20 cellular contexts compared by ENCODE assay signal in the genomic region with DNA sequence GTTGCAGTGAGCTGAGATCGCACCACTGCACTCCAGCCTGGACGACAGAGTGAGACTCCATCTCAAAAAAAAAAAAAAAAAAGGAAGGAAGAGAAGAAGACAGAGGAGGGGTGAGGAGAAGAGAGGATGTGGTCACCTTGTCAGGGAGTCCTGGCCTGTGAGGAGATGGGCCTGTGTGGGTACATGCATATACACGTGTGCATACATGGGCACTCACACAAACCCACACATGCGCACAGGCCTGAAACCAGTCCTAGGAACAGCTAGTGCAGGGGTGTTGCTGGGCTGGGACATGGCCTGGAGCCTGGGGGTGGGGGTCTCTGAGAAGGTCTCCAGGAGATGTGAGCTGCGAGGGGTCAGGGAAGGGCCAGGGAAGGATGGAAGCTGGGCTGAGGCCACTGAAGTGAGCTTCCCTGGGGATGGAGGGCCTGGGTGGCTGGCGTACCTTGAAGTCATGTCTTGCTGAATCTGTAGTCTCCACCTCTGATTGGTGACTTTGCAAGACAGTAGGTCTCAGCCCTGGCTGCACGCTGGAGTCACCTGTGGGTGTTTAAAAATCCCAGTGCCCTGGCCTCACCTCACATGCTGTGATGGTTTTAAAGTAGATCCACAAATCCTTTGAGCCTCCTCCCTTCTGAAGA.
A peak's percentile ranks its signal among the peaks of the same experiment; 100 is the strongest.
DNase-seq lines count a peak whose midpoint lies in the region; ATAC-seq, FAIRE-seq and TF ChIP-seq lines count a peak whose summit lies in the region.
"Had no signal": no experiment of that assay in that cellular context is flagged by ENCODE, and none has a peak within 500 bp of the region (broad histone marks: within the 10 kb centered on the region; RNA-seq: fewer than 3 reads in every experiment).

No MANE protein-coding gene starts in this region.

- no peak overlapping the region for H3K4me2 ChIP-seq in DND-41 (ENCODE audit: insufficient read depth, low read length)
- H3K4me2 ChIP-seq in H1 (ENCODE audit: insufficient read depth in 1 of 2, low read depth in 2 of 2, low read length in 2 of 2): no peak overlapping the region
- H3K4me2 ChIP-seq: smooth muscle cell had no signal

- H3K4me3 Mint-ChIP-seq in activated CD4-positive, alpha-beta T cell treated with anti-CD3 and anti-CD28 coated beads, Interleukin-2, amount 10 ng/mL, durations not matched to agents 7 days and 5 days: peak overlapping the region; percentile 61
- peak overlapping the region; percentile 14 to 49 for H3K4me3 Mint-ChIP-seq in activated T-cell treated with anti-CD3 and anti-CD28 coated beads, Interleukin-2, amount 50 U/mL, for 72 hours

- H3K27me3 Mint-ChIP-seq in activated CD4-positive, alpha-beta T cell treated with anti-CD3 and anti-CD28 coated beads, Interleukin-2, amount 10 ng/mL, durations not matched to agents 7 days and 5 days: peaks cover 1% of the 10 kb centered on the region
- H3K27me3 Mint-ChIP-seq in activated T-cell treated with anti-CD3 and anti-CD28 coated beads, Interleukin-2, amount 50 U/mL, for 72 hours (ENCODE audit: low read depth): no peaks in the 10 kb centered on the region

- ATAC-seq in DND-41 (ENCODE audit: insufficient read depth, low read depth) (no peak), upper lobe of left lung (ENCODE audit: low FRiP score in 2 of 2) (no peak)
- ATAC-seq in activated T-cell treated with anti-CD3 and anti-CD28 coated beads, Interleukin-2, amount 50 U/mL, for 72 hours (replicated peaks in 1 of 2): peak; percentile 32 to 36

- FAIRE-seq in H1 (lab: Jason Lieb, UNC): no peak
- no peak for FAIRE-seq in GM12892 (lab: Jason Lieb, UNC)
- FAIRE-seq: endothelial cell of umbilical vein, HTR-8/SVneo had no signal

- H4K5ac ChIP-seq in H1 (ENCODE audit: insufficient read length, low read depth, low read length): no peak overlapping the region

- 84% methylated on average over 7 of the region's 7 CpGs; no CpG with 5 or more reads in 1 of the 2 experiments for WGBS in H1 (ENCODE audit: extremely low coverage in 1 of 2, insufficient coverage in 1 of 2, insufficient read length in 1 of 2, insufficient replicate concordance in 2 of 2, low coverage in 1 of 2, low lambda C conversion rate in 2 of 2, missing lambda C conversion rate in 1 of 2), 2 experiments
- WGBS in upper lobe of left lung, 2 donors: 71 to 76% methylated on average over 6 to 7 of the region's 7 CpGs

- TF ChIP-seq EP300 in H1 (IDR thresholded peaks at IDR 0.05; ENCODE audit: borderline replicate concordance in 1 of 2, low read depth in 2 of 2, low read length in 2 of 2) (no peak), upper lobe of left lung (IDR thresholded peaks at IDR 0.05) (no peak)

- H3K27me3 ChIP-seq in DND-41 (ENCODE audit: insufficient read depth, low read length, poor library complexity) (no peaks in the 10 kb centered on the region), H1 (replicated peaks in 1 of 4; ENCODE audit: control insufficient read depth in 3 of 4, extremely low read depth in 1 of 4, insufficient read depth in 3 of 4, low read length in 3 of 4) (no peaks in the 10 kb centered on the region), upper lobe of left lung (no peaks in the 10 kb centered on the region)

- H2BK5ac ChIP-seq in H1 (ENCODE audit: low read depth, low read length): no peak overlapping the region

- no peaks in the 10 kb centered on the region; the same call in 1 of the 2 replicates for H3K79me1 ChIP-seq in H1 (ENCODE audit: low read depth, low read length)

- H3K79me2 ChIP-seq in DND-41 (ENCODE audit: insufficient read depth, low read length) (no peaks in the 10 kb centered on the region), H1 (ENCODE audit: control insufficient read depth in 1 of 2, insufficient read depth in 2 of 2, low read length in 2 of 2) (no peaks in the 10 kb centered on the region)

- H2AFZ ChIP-seq in DND-41 (ENCODE audit: low read depth, low read length) (no peak overlapping the region), H1 (ENCODE audit: low read length) (no peak overlapping the region)

- no peak overlapping the region for H2BK120ac ChIP-seq in H1 (replicated peaks; ENCODE audit: low read depth, low read length)

- POLR2A ChIA-PET in activated CD4-positive, alpha-beta T cell treated with anti-CD3 and anti-CD28 coated beads, Interleukin-2, amount 10 ng/mL, durations not matched to agents 7 days and 5 days (lab: Charles Lee): no interaction called here
- POLR2A ChIA-PET in H1 (lab: Charles Lee; ENCODE audit: partially characterized antibody): no interaction called here

- no peak for TF ChIP-seq RAD21 in H1 (IDR thresholded peaks at IDR 0.05 in 1 of 2, conservative IDR thresholded peaks at IDR 0.05 in 1 of 2; ENCODE audit: low read depth in 2 of 2, low read length in 2 of 2)

- H4K8ac ChIP-seq in H1 (ENCODE audit: extremely low read depth, insufficient read depth, low read length): 0 out of 2 replicates have a peak overlapping the region, but pooled peaks have one; percentile 26

- H3K9ac ChIP-seq in DND-41 (ENCODE audit: low read depth, low read length): no peak overlapping the region
- no peak overlapping the region for H3K9ac ChIP-seq in H1 (replicated peaks in 1 of 4; ENCODE audit: extremely low read depth in 1 of 4, low read depth in 3 of 4, low read length in 3 of 4)

- H2BK20ac ChIP-seq in H1 (ENCODE audit: low read length): 0 out of 2 replicates have a peak overlapping the region, but pooled peaks have one; percentile 18

- no peak overlapping the region for H2BK15ac ChIP-seq in H1 (ENCODE audit: low read length)

- H3K9me3 ChIP-seq in DND-41 (ENCODE audit: insufficient read depth, low read length, severe bottlenecking) (no peaks in the 10 kb centered on the region), H1 (ENCODE audit: insufficient read depth in 2 of 2, low read depth in 1 of 2, low read length in 1 of 2) (no peaks in the 10 kb centered on the region), upper lobe of left lung (no peaks in the 10 kb centered on the region)

- peaks cover 22% of the 10 kb centered on the region for H3K4me1 ChIP-seq in DND-41 (ENCODE audit: insufficient read depth, low read length)
- H3K4me1 ChIP-seq in H1 (replicated peaks in 1 of 4; ENCODE audit: control insufficient read depth in 3 of 4, insufficient read depth in 4 of 4, low read length in 3 of 4): peaks cover 0 to 3% (median 0%) of the 10 kb centered on the region in 4 experiments; a peak in 1 of 7 replicates
- no peaks in the 10 kb centered on the region for H3K4me1 ChIP-seq in upper lobe of left lung

- H3K27ac ChIP-seq in DND-41 (ENCODE audit: low read length) (peak overlapping the region; percentile 11), H1 (ENCODE audit: low read depth, low read length) (no peak overlapping the region), upper lobe of left lung (no peak overlapping the region)

- H3K9me3 Mint-ChIP-seq in activated CD4-positive, alpha-beta T cell treated with anti-CD3 and anti-CD28 coated beads, Interleukin-2, amount 10 ng/mL, durations not matched to agents 7 days and 5 days: no peaks in the 10 kb centered on the region
- no peaks in the 10 kb centered on the region for H3K9me3 Mint-ChIP-seq in activated T-cell treated with anti-CD3 and anti-CD28 coated beads, Interleukin-2, amount 50 U/mL, for 72 hours

- H3K23ac ChIP-seq in H1 (ENCODE audit: insufficient read length): no peak overlapping the region

- TF ChIP-seq CTCF in DND-41 (IDR thresholded peaks at IDR 0.05; ENCODE audit: borderline replicate concordance, extremely low read depth, low read length, poor library complexity, severe bottlenecking): no peak
- TF ChIP-seq CTCF in H1 (IDR thresholded peaks at IDR 0.05; ENCODE audit: control extremely low read depth in 1 of 3, insufficient read depth in 1 of 3, low read depth in 1 of 3, low read length in 3 of 3): no peak
- no peak for TF ChIP-seq CTCF in upper lobe of left lung (IDR thresholded peaks at IDR 0.05)

- H3K56ac ChIP-seq in H1 (replicated peaks; ENCODE audit: insufficient read length, low read depth, low read length): no peak overlapping the region

- H2BK12ac ChIP-seq in H1 (ENCODE audit: low read depth, low read length): no peak overlapping the region

- no peak overlapping the region for H3K4me3 ChIP-seq in DND-41 (ENCODE audit: low read depth in 1 of 2, low read length in 2 of 2)
- no peak overlapping the region for H3K4me3 ChIP-seq in H1 (ENCODE audit: extremely low read depth in 1 of 4, insufficient read depth in 2 of 4, low read depth in 3 of 4, low read length in 4 of 4)
- no peak overlapping the region for H3K4me3 ChIP-seq in upper lobe of left lung
- H3K4me3 ChIP-seq: smooth muscle cell had no signal

- no peaks in the 10 kb centered on the region for H3K23me2 ChIP-seq in H1 (ENCODE audit: low read depth, low read length)

- peak; percentile 23 for DNase-seq in activated CD4-positive, alpha-beta T cell treated with anti-CD3 and anti-CD28 coated beads, Interleukin-2, amount 10 ng/mL, durations not matched to agents 7 days and 5 days
- DNase-seq in activated CD4-positive, alpha-beta T cell treated with anti-CD3 and anti-CD28 coated beads, Interleukin-2, amount 50 U/mL, for 4 hours: no peak
- DNase-seq in DND-41: peak; percentile 22
- no peak for DNase-seq in activated T-cell treated with anti-CD3 and anti-CD28 coated beads, Interleukin-2, amount 50 U/mL, for 72 hours
- DNase-seq in H1 (ENCODE audit: low read depth in 1 of 2, low spot score in 2 of 2): no peak
- DNase-seq in stimulated activated naive CD4-positive, alpha-beta T cell treated with Interleukin-2 at 50 U/mL for 16 hours (lab: John Stamatoyannopoulos, UW): no peak
- DNase-seq in GM12892 (ENCODE audit: insufficient read length): no peak
- DNase-seq in upper lobe of left lung: no peak
- DNase-seq: AML-193, GOT3, Karpas-422, kidney glomerular epithelial cell, mesendoderm, NCI-H1092 treated with DMSO at 0.1 percent for 48 hours, NCI-H2029 treated with DMSO at 0.1 percent for 48 hours, NCI-H345, NCI-H774 had no signal

- H3K36me3 ChIP-seq in DND-41 (ENCODE audit: insufficient read depth, low read length) (no peaks in the 10 kb centered on the region), H1 (ENCODE audit: control insufficient read depth in 2 of 4, insufficient read depth in 4 of 4, low read length in 3 of 4) (no peaks in the 10 kb centered on the region), upper lobe of left lung (no peaks in the 10 kb centered on the region)

- no peak overlapping the region; the same call in 1 of the 2 replicates for H2AK5ac ChIP-seq in H1 (ENCODE audit: low read depth, low read length)

- H3K36me3 Mint-ChIP-seq in activated CD4-positive, alpha-beta T cell treated with anti-CD3 and anti-CD28 coated beads, Interleukin-2, amount 10 ng/mL, durations not matched to agents 7 days and 5 days (ENCODE audit: low read depth): peaks cover 3% of the 10 kb centered on the region
- no peaks in the 10 kb centered on the region for H3K36me3 Mint-ChIP-seq in activated T-cell treated with anti-CD3 and anti-CD28 coated beads, Interleukin-2, amount 50 U/mL, for 72 hours (ENCODE audit: insufficient read depth in 2 of 2)

- H3K18ac ChIP-seq in H1 (ENCODE audit: extremely low read depth, low read length): no peak overlapping the region

- H4K20me1 ChIP-seq in DND-41 (ENCODE audit: insufficient read depth, low read length) (no peaks in the 10 kb centered on the region), H1 (replicated peaks in 1 of 2; ENCODE audit: control insufficient read depth in 1 of 2, insufficient read depth in 2 of 2, low read length in 2 of 2) (no peaks in the 10 kb centered on the region)

- no peak overlapping the region for H4K91ac ChIP-seq in H1 (replicated peaks; ENCODE audit: insufficient read length, low read length)

- H3K4me1 Mint-ChIP-seq in activated CD4-positive, alpha-beta T cell treated with anti-CD3 and anti-CD28 coated beads, Interleukin-2, amount 10 ng/mL, durations not matched to agents 7 days and 5 days: peaks cover 59% of the 10 kb centered on the region
- H3K4me1 Mint-ChIP-seq in activated T-cell treated with anti-CD3 and anti-CD28 coated beads, Interleukin-2, amount 50 U/mL, for 72 hours (ENCODE audit: low read depth): peaks cover 35% of the 10 kb centered on the region

- TF ChIP-seq POLR2A in H1 (IDR thresholded peaks at IDR 0.05; ENCODE audit: control extremely low read depth in 1 of 2, low read depth in 2 of 2, low read length in 2 of 2): no peak
- no peak for TF ChIP-seq POLR2A in GM12892 (IDR thresholded peaks at IDR 0.05; ENCODE audit: low read depth, low read length)
- no peak for TF ChIP-seq POLR2A in upper lobe of left lung (IDR thresholded peaks at IDR 0.05)

- H3K14ac ChIP-seq in H1 (ENCODE audit: insufficient read length): no peak overlapping the region

- CTCF ChIA-PET in activated CD4-positive, alpha-beta T cell treated with anti-CD3 and anti-CD28 coated beads, Interleukin-2, amount 10 ng/mL, durations not matched to agents 7 days and 5 days (lab: Charles Lee): interaction anchor here (0.9 to 1.0 kb wide), 4 partner anchors 9 to 47 kb away, joined by 3 to 6 read pairs (median 3); no protein-coding TSS in a partner anchor
- CTCF ChIA-PET in H1 (lab: Charles Lee; ENCODE audit: partially characterized antibody): interaction anchor here (1.6 kb wide), 1 partner anchor 82 kb away, joined by 5 read pairs; no protein-coding TSS in a partner anchor

- no peak overlapping the region for H3K4ac ChIP-seq in H1 (replicated peaks; ENCODE audit: insufficient read length, low read depth, low read length)

- peak overlapping the region; percentile 94 for H3K27ac Mint-ChIP-seq in activated CD4-positive, alpha-beta T cell treated with anti-CD3 and anti-CD28 coated beads, Interleukin-2, amount 10 ng/mL, durations not matched to agents 7 days and 5 days
- peak overlapping the region; percentile 84 for H3K27ac Mint-ChIP-seq in activated T-cell treated with anti-CD3 and anti-CD28 coated beads, Interleukin-2, amount 50 U/mL, for 72 hours

Comparison
In these comparisons a context has a peak if more than half of its experiments do, and no peak if none do; other contexts are left out.
1. DNase-seq: peak in activated CD4-positive, alpha-beta T cell treated with anti-CD3 and anti-CD28 coated beads, Interleukin-2, amount 10 ng/mL, durations not matched to agents 7 days and 5 days (single experiment) and DND-41 (single experiment); none in activated CD4-positive, alpha-beta T cell treated with anti-CD3 and anti-CD28 coated beads, Interleukin-2, amount 50 U/mL, for 4 hours (0 of 2), activated T-cell treated with anti-CD3 and anti-CD28 coated beads, Interleukin-2, amount 50 U/mL, for 72 hours (0 of 2), H1 (0 of 2), stimulated activated naive CD4-positive, alpha-beta T cell treated with Interleukin-2 at 50 U/mL for 16 hours (single experiment), GM12892 (single experiment) and upper lobe of left lung (0 of 2).
2. ATAC-seq: peak in activated T-cell treated with anti-CD3 and anti-CD28 coated beads, Interleukin-2, amount 50 U/mL, for 72 hours (2 of 2); none in DND-41 (single experiment) and upper lobe of left lung (0 of 2).